1 cellular context compared by ENCODE assay signal in the genomic region with DNA sequence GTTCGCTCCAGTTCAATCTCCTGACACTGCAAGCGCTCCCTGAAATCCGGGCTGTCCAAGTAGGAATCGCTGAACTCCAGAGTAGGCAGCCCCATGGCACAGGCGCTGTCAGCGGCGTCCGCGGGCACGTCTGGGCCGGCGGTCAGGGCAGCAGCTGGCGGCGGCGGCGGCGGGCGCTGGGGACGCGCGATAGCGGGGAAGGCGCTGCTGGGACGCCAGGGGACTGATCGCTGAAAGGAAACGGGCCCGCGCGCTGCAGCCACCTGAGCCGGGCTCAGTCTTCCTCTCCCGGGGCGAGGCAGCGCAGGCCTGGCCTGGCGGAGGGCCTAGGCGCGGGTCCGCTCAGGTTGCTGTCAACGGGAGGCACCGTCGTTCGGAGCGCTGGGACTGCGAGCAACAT.
TF ChIP-seq lines count a peak whose summit lies in the region.

No MANE protein-coding gene starts in this region.

TF ChIP-seq in H1, 55 proteins besides CTCF, POLR2A, EP300 and RAD21:
- peak; percentile 46; the same call in 1 of the 2 replicates for TF ChIP-seq TBP (IDR thresholded peaks at IDR 0.05; ENCODE audit: low read depth, low read length)
